In the genomic region with DNA sequence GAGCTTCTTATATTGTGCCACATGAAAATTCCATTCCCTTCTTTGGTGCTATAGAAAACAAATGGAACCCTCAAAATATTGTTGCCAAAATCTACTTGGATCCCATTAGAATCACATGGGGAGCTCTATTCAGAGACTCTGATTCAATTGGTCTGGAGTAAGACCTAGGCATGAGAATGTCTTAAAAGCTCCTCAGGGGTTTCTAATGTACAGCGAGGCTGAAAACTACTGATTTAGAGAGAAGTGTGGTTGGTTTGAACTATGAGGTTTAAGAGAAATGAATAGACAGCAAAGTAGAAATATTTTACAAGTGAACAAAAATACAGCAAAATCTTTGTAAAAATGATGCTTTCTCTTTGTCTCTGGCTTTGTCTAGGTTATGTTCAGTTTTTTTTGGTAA, we compare ENCODE assay signal across 21 cellular contexts.
DNase-seq lines count a peak whose midpoint lies in the region; ATAC-seq and TF ChIP-seq lines count a peak whose summit lies in the region.
"Had no signal": no experiment of that assay in that cellular context is flagged by ENCODE, and none has a peak within 500 bp of the region (broad histone marks: within the 10 kb centered on the region; RNA-seq: fewer than 3 reads in every experiment).

No MANE protein-coding gene starts in this region.

- H3K4me1 Mint-ChIP-seq in CD4-positive, alpha-beta memory T cell: no peaks in the 10 kb centered on the region
- H3K4me1 Mint-ChIP-seq in activated T-cell treated with anti-CD3 and anti-CD28 coated beads, Interleukin-2, amount 50 U/mL, for 72 hours (ENCODE audit: low read depth): no peaks in the 10 kb centered on the region
- H3K4me1 Mint-ChIP-seq: activated naive CD4-positive, alpha-beta T cell treated with anti-CD3 and anti-CD28 coated beads, Interleukin-2, amount 10 ng/mL, durations not matched to agents 7 days and 5 days; CD8-positive, alpha-beta memory T cell; stimulated activated naive B cell treated with anti-CD40 and anti-IgM and Interleukin-4, amounts not matched to agents 10 μg/mL and 1 μg/mL and 100 μg/mL, for 72 hours had no signal

- H3K27ac Mint-ChIP-seq in CD4-positive, alpha-beta memory T cell: no peak overlapping the region
- no peak overlapping the region for H3K27ac Mint-ChIP-seq in activated T-cell treated with anti-CD3 and anti-CD28 coated beads, Interleukin-2, amount 50 U/mL, for 72 hours
- H3K27ac Mint-ChIP-seq: activated naive CD4-positive, alpha-beta T cell treated with anti-CD3 and anti-CD28 coated beads, Interleukin-2, amount 10 ng/mL, durations not matched to agents 7 days and 5 days; CD8-positive, alpha-beta memory T cell; stimulated activated naive B cell treated with anti-CD40 and anti-IgM and Interleukin-4, amounts not matched to agents 10 μg/mL and 1 μg/mL and 100 μg/mL, for 72 hours; T-helper 1 cell treated with Interleukin-12 subunit alpha and Interleukin-12 subunit beta and Interleukin-4 antibody, amounts not matched to agents 30 μg/mL and 1 μg/mL, for 36 hours had no signal

- no peaks in the 10 kb centered on the region for H3K27me3 Mint-ChIP-seq in CD4-positive, alpha-beta memory T cell
- H3K27me3 Mint-ChIP-seq in activated T-cell treated with anti-CD3 and anti-CD28 coated beads, Interleukin-2, amount 50 U/mL, for 72 hours (ENCODE audit: low read depth): no peaks in the 10 kb centered on the region
- H3K27me3 Mint-ChIP-seq: activated naive CD4-positive, alpha-beta T cell treated with anti-CD3 and anti-CD28 coated beads, Interleukin-2, amount 10 ng/mL, durations not matched to agents 7 days and 5 days; CD8-positive, alpha-beta memory T cell; stimulated activated naive B cell treated with anti-CD40 and anti-IgM and Interleukin-4, amounts not matched to agents 10 μg/mL and 1 μg/mL and 100 μg/mL, for 72 hours had no signal

- no peaks in the 10 kb centered on the region for H3K36me3 Mint-ChIP-seq in CD4-positive, alpha-beta memory T cell
- peaks cover 1 to 2% of the 10 kb centered on the region in 2 donors for H3K36me3 Mint-ChIP-seq in activated T-cell treated with anti-CD3 and anti-CD28 coated beads, Interleukin-2, amount 50 U/mL, for 72 hours (ENCODE audit: insufficient read depth in 2 of 2)
- H3K36me3 Mint-ChIP-seq: activated naive CD4-positive, alpha-beta T cell treated with anti-CD3 and anti-CD28 coated beads, Interleukin-2, amount 10 ng/mL, durations not matched to agents 7 days and 5 days; CD8-positive, alpha-beta memory T cell; stimulated activated naive B cell treated with anti-CD40 and anti-IgM and Interleukin-4, amounts not matched to agents 10 μg/mL and 1 μg/mL and 100 μg/mL, for 72 hours had no signal

- no peak overlapping the region for H3K4me3 Mint-ChIP-seq in CD4-positive, alpha-beta memory T cell
- no peak overlapping the region for H3K4me3 Mint-ChIP-seq in activated T-cell treated with anti-CD3 and anti-CD28 coated beads, Interleukin-2, amount 50 U/mL, for 72 hours
- H3K4me3 Mint-ChIP-seq: activated naive CD4-positive, alpha-beta T cell treated with anti-CD3 and anti-CD28 coated beads, Interleukin-2, amount 10 ng/mL, durations not matched to agents 7 days and 5 days; CD8-positive, alpha-beta memory T cell; stimulated activated naive B cell treated with anti-CD40 and anti-IgM and Interleukin-4, amounts not matched to agents 10 μg/mL and 1 μg/mL and 100 μg/mL, for 72 hours; T-helper 1 cell treated with Interleukin-12 subunit alpha and Interleukin-12 subunit beta and Interleukin-4 antibody, amounts not matched to agents 30 μg/mL and 1 μg/mL, for 36 hours had no signal

- H3K27me3 ChIP-seq in CD4-positive, alpha-beta memory T cell (ENCODE audit: insufficient read depth, low read length): no peaks in the 10 kb centered on the region
- H3K27me3 ChIP-seq in WERI-Rb-1 (ENCODE audit: insufficient read depth, low read depth, severe bottlenecking): no peaks in the 10 kb centered on the region
- H3K27me3 ChIP-seq: upper lobe of right lung had no signal

- DNase-seq in CD4-positive, alpha-beta memory T cell: no peak
- DNase-seq in kidney glomerular epithelial cell (lab: John Stamatoyannopoulos, UW) (no peak), WERI-Rb-1 (no peak)
- no peak for DNase-seq in activated T-cell treated with anti-CD3 and anti-CD28 coated beads, Interleukin-2, amount 50 U/mL, for 72 hours
- DNase-seq: activated naive CD4-positive, alpha-beta T cell treated with anti-CD3 and anti-CD28 coated beads, Interleukin-2, amount 10 ng/mL, durations not matched to agents 7 days and 5 days; CD8-positive, alpha-beta memory T cell; cortex of kidney; NCI-H1436 treated with DMSO at 0.1 percent for 48 hours; NCI-H2227 treated with DMSO at 0.1 percent for 48 hours; NK-92 treated with Interleukin-12 subunit alpha and Interleukin-12 subunit beta, amount 100 ng/mL, for 24 hours; posterior cingulate gyrus; Right ventricle myocardium superior; stimulated activated naive B cell treated with anti-CD40 and anti-IgM and Interleukin-4, amounts not matched to agents 10 μg/mL and 1 μg/mL and 100 μg/mL, for 72 hours; upper lobe of right lung had no signal

- no peaks in the 10 kb centered on the region for H3K9me3 ChIP-seq in CD4-positive, alpha-beta memory T cell (ENCODE audit: control insufficient read depth in 1 of 2, low read length in 2 of 2)
- H3K9me3 ChIP-seq in WERI-Rb-1 (ENCODE audit: severe bottlenecking): no peaks in the 10 kb centered on the region
- H3K9me3 ChIP-seq: upper lobe of right lung had no signal

- ATAC-seq in GM18508 (IDR thresholded peaks at IDR 0.05; ENCODE audit: insufficient read depth, unreplicated experiment) (peak; percentile 56), GM19455 (IDR thresholded peaks at IDR 0.05; ENCODE audit: unreplicated experiment) (peak; percentile 55), HG02763 (IDR thresholded peaks at IDR 0.05; ENCODE audit: unreplicated experiment) (peak; percentile 72), HG03342 (IDR thresholded peaks at IDR 0.05; ENCODE audit: unreplicated experiment) (peak; percentile 54)
- no peak for ATAC-seq in activated T-cell treated with anti-CD3 and anti-CD28 coated beads, Interleukin-2, amount 50 U/mL, for 72 hours (replicated peaks in 1 of 2)
- ATAC-seq: activated CD4-positive, CD25-positive, alpha-beta regulatory T cell treated with anti-CD3 and anti-CD28 coated beads, Interleukin-2, amount 50 U/mL, for 24 hours; stimulated activated naive B cell treated with anti-CD40 and anti-IgM and Interleukin-4, amounts not matched to agents 10 μg/mL and 1 μg/mL and 100 μg/mL, for 72 hours; upper lobe of right lung had no signal

- intact Hi-C loops in CD4-positive, alpha-beta memory T cell (cut with micrococcal nuclease): no loop called here

- peaks cover 0 to 17% (median 10%) of the 10 kb centered on the region in 8 donors for H3K9me3 Mint-ChIP-seq in CD4-positive, alpha-beta memory T cell
- H3K9me3 Mint-ChIP-seq in activated T-cell treated with anti-CD3 and anti-CD28 coated beads, Interleukin-2, amount 50 U/mL, for 72 hours: peaks cover 3 to 6% of the 10 kb centered on the region in 2 donors

- no peaks in the 10 kb centered on the region for H3K4me1 ChIP-seq in CD4-positive, alpha-beta memory T cell (ENCODE audit: insufficient read depth, low read length)
- H3K4me1 ChIP-seq: upper lobe of right lung had no signal

- CTCF ChIA-PET in CD4-positive, alpha-beta memory T cell (lab: Charles Lee; ENCODE audit: partially characterized antibody): no interaction called here

- H3K27ac ChIP-seq in CD4-positive, alpha-beta memory T cell (ENCODE audit: low read depth, low read length): no peak overlapping the region
- H3K27ac ChIP-seq in WERI-Rb-1: no peak overlapping the region
- H3K27ac ChIP-seq: epithelial cell of prostate, upper lobe of right lung had no signal

- POLR2A ChIA-PET in CD4-positive, alpha-beta memory T cell (lab: Charles Lee; ENCODE audit: partially characterized antibody): no interaction called here

- no peaks in the 10 kb centered on the region for H3K36me3 ChIP-seq in CD4-positive, alpha-beta memory T cell (ENCODE audit: insufficient read depth, low read length)
- H3K36me3 ChIP-seq in WERI-Rb-1: no peaks in the 10 kb centered on the region
- H3K36me3 ChIP-seq: upper lobe of right lung had no signal

- H3K4me3 ChIP-seq in CD4-positive, alpha-beta memory T cell (ENCODE audit: low read length in 2 of 2): no peak overlapping the region
- H3K4me3 ChIP-seq in WERI-Rb-1 (ENCODE audit: low read depth, low read length): no peak overlapping the region
- H3K4me3 ChIP-seq: upper lobe of right lung had no signal

- no peak for TF ChIP-seq CTCF in WERI-Rb-1 (IDR thresholded peaks at IDR 0.05; ENCODE audit: low read depth, low read length)

Comparison
In these comparisons a context has a peak if more than half of its experiments do, and no peak if none do; other contexts are left out.
1. ATAC-seq: peak in GM18508 (single experiment), GM19455 (single experiment), HG02763 (single experiment) and HG03342 (single experiment); none in activated T-cell treated with anti-CD3 and anti-CD28 coated beads, Interleukin-2, amount 50 U/mL, for 72 hours (0 of 2).